In genomic region chr20:21155268-21155667, GRCh38 we compare ENCODE assay signal across 34 cellular contexts. TPM values are rescaled to one million over a fixed set of nuclear protein-coding genes. Genes with fewer than 3 reads are reported as not detected.
"Had no signal": no experiment of that assay in that cellular context is flagged by ENCODE, and none has a peak within 500 bp of the region (broad histone marks: within the 10 kb centered on the region; RNA-seq: fewer than 3 reads in every experiment).

No MANE protein-coding gene starts in this region.

- ATAC-seq: activated CD4-positive, CD25-positive, alpha-beta regulatory T cell treated with anti-CD3 and anti-CD28 coated beads, Interleukin-2, amount 50 U/mL, for 24 hours; activated CD8-positive, alpha-beta T cell treated with anti-CD3 and anti-CD28 coated beads, Interleukin-2, amount 10 ng/mL, durations not matched to agents 7 days and 5 days; activated naive CD8-positive, alpha-beta T cell treated with anti-CD3 and anti-CD28 coated beads, Interleukin-2, amount 50 U/mL, for 24 hours; activated T-helper 17 cell treated with anti-CD3 and anti-CD28 coated beads, Interleukin-2, amount 50 U/mL, for 72 hours; body of pancreas; effector memory CD8-positive, alpha-beta T cell; foreskin keratinocyte; heart left ventricle had no signal

- DNase-seq: activated B cell treated with CpG ODN at 0.5 μM for 24 hours; activated CD4-positive, alpha-beta memory T cell treated with anti-CD3 and anti-CD28 coated beads for 36 hours; activated CD4-positive, alpha-beta T cell treated with anti-CD3 and anti-CD28 coated beads, Interleukin-2, amount 10 ng/mL, durations not matched to agents 24 days and 14 days; activated CD8-positive, alpha-beta memory T cell treated with anti-CD3 and anti-CD28 coated beads, Interleukin-2, amount 50 U/mL, for 48 hours; activated CD8-positive, alpha-beta T cell treated with anti-CD3 and anti-CD28 coated beads, Interleukin-2, amount 10 ng/mL, durations not matched to agents 7 days and 5 days; activated effector memory CD4-positive, alpha-beta T cell treated with Interleukin-2 at 50 U/mL for 16 hours; activated gamma-delta T cell treated with Interleukin-2 at 50 U/mL for 16 hours; activated naive CD4-positive, alpha-beta T cell treated with anti-CD3 and anti-CD28 coated beads, Interleukin-2, amount 50 U/mL, for 16 hours; activated naive CD4-positive, alpha-beta T cell treated with Interleukin-2 at 50 U/mL for 16 hours; activated naive CD8-positive, alpha-beta T cell treated with anti-CD3 and anti-CD28 coated beads for 36 hours; activated naive CD8-positive, alpha-beta T cell treated with anti-CD3 and anti-CD28 coated beads, Interleukin-2, amount 50 U/mL, for 24 hours; activated T-cell treated with anti-CD3 and anti-CD28 coated beads for 4 hours; activated T-cell treated with anti-CD3 and anti-CD28 coated beads, Interleukin-2, amount 50 U/mL, for 24 hours; adrenal gland; amygdala; aorta; body of pancreas; caudate nucleus; cortex of kidney; dermis blood vessel endothelial cell; effector CD4-positive, alpha-beta T cell; effector memory CD8-positive, alpha-beta T cell; erythroblast; foreskin keratinocyte; gastrocnemius medialis; glutamatergic neuron; heart left ventricle; T-helper 2 cell had no signal

- H3K36me3 ChIP-seq: adrenal gland, gastrocnemius medialis had no signal

- H3K27me3 ChIP-seq: adrenal gland, body of pancreas, esophagus muscularis mucosa, foreskin keratinocyte, gastrocnemius medialis, heart left ventricle had no signal

- H3K4me1 ChIP-seq: adrenal gland, body of pancreas, esophagus muscularis mucosa, foreskin keratinocyte, heart left ventricle had no signal

- H3K4me3 ChIP-seq: adrenal gland, body of pancreas, esophagus muscularis mucosa, gastrocnemius medialis, heart left ventricle had no signal

- H3K27ac ChIP-seq: adrenal gland, body of pancreas, esophagus muscularis mucosa, foreskin keratinocyte, gastrocnemius medialis had no signal

- FAIRE-seq: colon had no signal

- H3K9me3 ChIP-seq: adrenal gland, body of pancreas, esophagus muscularis mucosa, gastrocnemius medialis, heart left ventricle had no signal

RNA-seq across cellular contexts. Expression of gene LINC00237, which starts 49.1 kb away (rescaled TPM):
- total RNA-seq: activated B cell treated with CpG ODN at 0.5 μM for 24 hours; activated CD4-positive, alpha-beta memory T cell treated with anti-CD3 and anti-CD28 coated beads for 36 hours; activated CD4-positive, alpha-beta T cell treated with anti-CD3 and anti-CD28 coated beads, Interleukin-2, amount 10 ng/mL, durations not matched to agents 24 days and 14 days; activated CD8-positive, alpha-beta T cell treated with anti-CD3 and anti-CD28 coated beads, Interleukin-2, amount 10 ng/mL, durations not matched to agents 7 days and 5 days; activated naive CD8-positive, alpha-beta T cell treated with anti-CD3 and anti-CD28 coated beads for 36 hours; activated T-helper 17 cell treated with anti-CD3 and anti-CD28 coated beads, Interleukin-2, amount 50 U/mL, for 72 hours; aorta; body of pancreas; chondrocyte; dermis blood vessel endothelial cell; esophagus muscularis mucosa; foreskin keratinocyte; gastrocnemius medialis; heart left ventricle; T-helper 1 cell treated with Interleukin-12 subunit alpha and Interleukin-12 subunit beta and Interleukin-4 antibody, amounts not matched to agents 30 ng/mL and 1 ng/mL, for 36 hours had no signal
- polyA plus RNA-seq: adrenal gland, foreskin keratinocyte, heart left ventricle had no signal
